Comparison of ENCODE assay signal across 26 cellular contexts in genomic region chr11:97460091-97460490, GRCh38.
"Had no signal": no experiment of that assay in that cellular context is flagged by ENCODE, and none has a peak within 500 bp of the region (broad histone marks: within the 10 kb centered on the region; RNA-seq: fewer than 3 reads in every experiment).

No MANE protein-coding gene starts in this region.

- H3K4me2 ChIP-seq: hepatocyte had no signal

- H3K27me3 ChIP-seq: dorsolateral prefrontal cortex, gastroesophageal sphincter, heart left ventricle, hepatocyte, neutrophil, pancreas, stomach, thyroid gland had no signal

- H3K27me3 Mint-ChIP-seq: memory B cell; naive B cell; natural killer cell treated with Interleukin-12 subunit alpha and Interleukin-12 subunit beta and Interleukin-15 and Interleukin-18, amount 100 ng/mL, for 72 hours had no signal

- H3K4me3 Mint-ChIP-seq: memory B cell; naive B cell; natural killer cell treated with Interleukin-12 subunit alpha and Interleukin-12 subunit beta and Interleukin-15 and Interleukin-18, amount 100 ng/mL, for 72 hours; neural crest cell; stimulated activated effector memory CD8-positive, alpha-beta T cell treated with anti-CD3 and anti-CD28 coated beads, Interleukin-12 subunit alpha, Interleukin-12 subunit beta, amount 100 ng/mL, for 72 hours had no signal

- H3K9me3 ChIP-seq: neutrophil, pancreas, thyroid gland had no signal

- H2AFZ ChIP-seq: hepatocyte had no signal

- H3K36me3 ChIP-seq: gastroesophageal sphincter, heart left ventricle, neutrophil, pancreas, stomach, thyroid gland had no signal

- H3K27ac Mint-ChIP-seq: memory B cell; naive B cell; natural killer cell treated with Interleukin-12 subunit alpha and Interleukin-12 subunit beta and Interleukin-15 and Interleukin-18, amount 100 ng/mL, for 72 hours; stimulated activated effector memory CD8-positive, alpha-beta T cell treated with anti-CD3 and anti-CD28 coated beads, Interleukin-12 subunit alpha, Interleukin-12 subunit beta, amount 100 ng/mL, for 72 hours had no signal

- H3K4me3 ChIP-seq: dorsolateral prefrontal cortex, gastroesophageal sphincter, heart left ventricle, hepatocyte, lung, mucosa of descending colon, pancreas, stomach, thyroid gland had no signal

- DNase-seq: dorsolateral prefrontal cortex; effector CD4-positive, alpha-beta T cell; foreskin fibroblast; heart left ventricle; islet precursor cell; kidney glomerular epithelial cell; left colon; mucosa of descending colon; naive B cell; pancreas; stimulated activated CD4-positive, alpha-beta T cell treated with anti-CD3 and anti-CD28 coated beads, Interleukin-2, amount 100 ng/mL, for 24 hours; stimulated activated CD4-positive, alpha-beta T cell treated with anti-CD3 and anti-CD28 coated beads, Interleukin-4, amount 100 ng/mL, for 24 hours; stimulated activated naive CD4-positive, alpha-beta T cell treated with Interleukin-2 at 50 U/mL for 16 hours; stomach; thyroid gland; trophoblast cell had no signal

- H3K27ac ChIP-seq: dorsolateral prefrontal cortex, gastroesophageal sphincter, heart left ventricle, hepatocyte, neutrophil, pancreas, stomach, thyroid gland had no signal

- H3K79me2 ChIP-seq: hepatocyte had no signal

- FAIRE-seq: colon, pancreas had no signal

- H3K4me1 ChIP-seq: gastroesophageal sphincter, heart left ventricle, pancreas, stomach, thyroid gland had no signal

- H3K36me3 Mint-ChIP-seq: memory B cell; stimulated activated effector memory CD8-positive, alpha-beta T cell treated with anti-CD3 and anti-CD28 coated beads, Interleukin-12 subunit alpha, Interleukin-12 subunit beta, amount 100 ng/mL, for 72 hours had no signal

- ATAC-seq: gastroesophageal sphincter; heart left ventricle; left colon; mucosa of descending colon; natural killer cell treated with Interleukin-12 subunit alpha and Interleukin-12 subunit beta and Interleukin-15 and Interleukin-18, amount 100 ng/mL, for 72 hours; pancreas; sciatic nerve; stimulated activated effector memory CD8-positive, alpha-beta T cell treated with anti-CD3 and anti-CD28 coated beads, Interleukin-12 subunit alpha, Interleukin-12 subunit beta, amount 100 ng/mL, for 72 hours had no signal

- H3K4me1 Mint-ChIP-seq: memory B cell; naive B cell; neural crest cell; stimulated activated effector memory CD8-positive, alpha-beta T cell treated with anti-CD3 and anti-CD28 coated beads, Interleukin-12 subunit alpha, Interleukin-12 subunit beta, amount 100 ng/mL, for 72 hours had no signal
